In genomic region chr20:37692447-37693166, GRCh38 we compare ENCODE assay signal across 18 cellular contexts. TPM values are rescaled to one million over a fixed set of nuclear protein-coding genes. Genes with fewer than 3 reads are reported as not detected.
DNase-seq lines count a peak whose midpoint lies in the region; ATAC-seq and TF ChIP-seq lines count a peak whose summit lies in the region.
"Had no signal": no experiment of that assay in that cellular context is flagged by ENCODE, and none has a peak within 500 bp of the region (broad histone marks: within the 10 kb centered on the region; RNA-seq: fewer than 3 reads in every experiment).

No MANE protein-coding gene starts in this region.

- ATAC-seq in activated T-helper 17 cell treated with anti-CD3 and anti-CD28 coated beads, Interleukin-2, amount 50 U/mL, for 72 hours (replicated peaks): no peak
- ATAC-seq in natural killer cell: no peak
- no peak for ATAC-seq in HG03135 (IDR thresholded peaks at IDR 0.05; ENCODE audit: unreplicated experiment)
- no peak for ATAC-seq in GM18867 (IDR thresholded peaks at IDR 0.05; ENCODE audit: unreplicated experiment)
- no peak for ATAC-seq in HG03521 (IDR thresholded peaks at IDR 0.05; ENCODE audit: unreplicated experiment)

- peaks cover 4% of the 10 kb centered on the region for H3K27me3 Mint-ChIP-seq in T-helper 1 cell treated with Interleukin-12 subunit alpha and Interleukin-12 subunit beta and Interleukin-4 antibody, amounts not matched to agents 30 μg/mL and 1 μg/mL, for 36 hours (ENCODE audit: low read depth)
- H3K27me3 Mint-ChIP-seq in Caco-2 (ENCODE audit: insufficient read depth, unreplicated experiment): peaks cover 8% of the 10 kb centered on the region
- peaks cover 14% of the 10 kb centered on the region for H3K27me3 Mint-ChIP-seq in activated T-helper 17 cell treated with anti-CD3 and anti-CD28 coated beads, Interleukin-2, amount 50 U/mL, for 72 hours
- H3K27me3 Mint-ChIP-seq in natural killer cell (ENCODE audit: low read depth in 2 of 2): peaks cover 16 to 33% of the 10 kb centered on the region in 2 donors

- H3K36me3 ChIP-seq in Caco-2 (ENCODE audit: control insufficient read depth, insufficient read depth, low read length): no peaks in the 10 kb centered on the region
- H3K36me3 ChIP-seq: ascending aorta, colonic mucosa, lower lobe of right lung, thoracic aorta had no signal

- H3K9me3 Mint-ChIP-seq in T-helper 1 cell treated with Interleukin-12 subunit alpha and Interleukin-12 subunit beta and Interleukin-4 antibody, amounts not matched to agents 30 μg/mL and 1 μg/mL, for 36 hours: no peaks in the 10 kb centered on the region
- H3K9me3 Mint-ChIP-seq in Caco-2 (ENCODE audit: unreplicated experiment) (no peaks in the 10 kb centered on the region), natural killer cell (no peaks in the 10 kb centered on the region)
- H3K9me3 Mint-ChIP-seq in activated T-helper 17 cell treated with anti-CD3 and anti-CD28 coated beads, Interleukin-2, amount 50 U/mL, for 72 hours: no peaks in the 10 kb centered on the region

- no TSS peak for BruUV-seq in Caco-2 (replicated peaks; lab: Mats Ljungman, UMichigan)

- intact Hi-C loops in Caco-2 (cut with micrococcal nuclease; ENCODE audit: unreplicated experiment): loop anchor here (2.0 kb wide), 1 partner anchor 20 kb away; no protein-coding TSS in a partner anchor
- intact Hi-C loops in natural killer cell (cut with micrococcal nuclease): loop anchor here (2.0 kb wide), 1 partner anchor 298 kb away; no protein-coding TSS in a partner anchor

- no peak overlapping the region for H3K27ac Mint-ChIP-seq in T-helper 1 cell treated with Interleukin-12 subunit alpha and Interleukin-12 subunit beta and Interleukin-4 antibody, amounts not matched to agents 30 μg/mL and 1 μg/mL, for 36 hours
- H3K27ac Mint-ChIP-seq in Caco-2 (ENCODE audit: unreplicated experiment): no peak overlapping the region
- no peak overlapping the region for H3K27ac Mint-ChIP-seq in activated T-helper 17 cell treated with anti-CD3 and anti-CD28 coated beads, Interleukin-2, amount 50 U/mL, for 72 hours
- no peak overlapping the region for H3K27ac Mint-ChIP-seq in natural killer cell

- no peaks in the 10 kb centered on the region for H3K9me3 ChIP-seq in Caco-2
- H3K9me3 ChIP-seq: ascending aorta; BLaER1 treated with 17β-estradiol and CSF1 and Interleukin-3, amounts not matched to agents 10 nM and 100 nM; colonic mucosa; lower lobe of right lung; thoracic aorta had no signal

- no peak for DNase-seq in T-helper 1 cell
- no peak for DNase-seq in Caco-2
- DNase-seq in natural killer cell: no peak
- DNase-seq: activated CD4-positive, alpha-beta T cell treated with anti-CD3 and anti-CD28 coated beads, Interleukin-2, amount 50 U/mL, for 4 hours; activated effector memory CD4-positive, alpha-beta T cell treated with anti-CD3 and anti-CD28 coated beads, Interleukin-2, amount 50 U/mL, for 16 hours; colonic mucosa; DMS79; IMR-90; lower lobe of right lung; NCI-H187 treated with DMSO at 0.1 percent for 48 hours had no signal

- CTCF ChIA-PET in Caco-2 (lab: Charles Lee): no interaction called here

- peaks cover 20% of the 10 kb centered on the region for H3K4me1 Mint-ChIP-seq in T-helper 1 cell treated with Interleukin-12 subunit alpha and Interleukin-12 subunit beta and Interleukin-4 antibody, amounts not matched to agents 30 μg/mL and 1 μg/mL, for 36 hours (ENCODE audit: low read depth)
- H3K4me1 Mint-ChIP-seq in Caco-2 (ENCODE audit: low read depth, unreplicated experiment) (peaks cover 5% of the 10 kb centered on the region), natural killer cell (peaks cover 23 to 32% of the 10 kb centered on the region in 2 donors)
- H3K4me1 Mint-ChIP-seq in activated T-helper 17 cell treated with anti-CD3 and anti-CD28 coated beads, Interleukin-2, amount 50 U/mL, for 72 hours: peaks cover 28% of the 10 kb centered on the region

- peaks cover 11% of the 10 kb centered on the region for H3K4me1 ChIP-seq in Caco-2
- H3K4me1 ChIP-seq: colonic mucosa had no signal

- TF ChIP-seq CTCF in Caco-2 (IDR thresholded peaks at IDR 0.05; ENCODE audit: insufficient read depth in 1 of 2, low read depth in 1 of 2, low read length in 1 of 2, severe bottlenecking in 1 of 2, unreplicated experiment in 1 of 2) (no peak), natural killer cell (IDR thresholded peaks at IDR 0.05) (no peak)

- no peak overlapping the region for H3K4me3 ChIP-seq in Caco-2 (ENCODE audit: low read depth, low read length)

- POLR2A ChIA-PET in Caco-2 (lab: Charles Lee): no interaction called here

- H3K36me3 Mint-ChIP-seq in T-helper 1 cell treated with Interleukin-12 subunit alpha and Interleukin-12 subunit beta and Interleukin-4 antibody, amounts not matched to agents 30 μg/mL and 1 μg/mL, for 36 hours (ENCODE audit: low read depth): peaks cover 9% of the 10 kb centered on the region
- H3K36me3 Mint-ChIP-seq in Caco-2 (ENCODE audit: insufficient read depth, unreplicated experiment) (peaks cover 8% of the 10 kb centered on the region), natural killer cell (no peaks in the 10 kb centered on the region)
- H3K36me3 Mint-ChIP-seq in activated T-helper 17 cell treated with anti-CD3 and anti-CD28 coated beads, Interleukin-2, amount 50 U/mL, for 72 hours (ENCODE audit: low read depth): peaks cover 22% of the 10 kb centered on the region

- H3K4me3 Mint-ChIP-seq in T-helper 1 cell treated with Interleukin-12 subunit alpha and Interleukin-12 subunit beta and Interleukin-4 antibody, amounts not matched to agents 30 μg/mL and 1 μg/mL, for 36 hours: peak overlapping the region; percentile 50
- H3K4me3 Mint-ChIP-seq in Caco-2 (ENCODE audit: unreplicated experiment) (peak overlapping the region; percentile 92), natural killer cell (peak overlapping the region; percentile 98)
- H3K4me3 Mint-ChIP-seq in activated T-helper 17 cell treated with anti-CD3 and anti-CD28 coated beads, Interleukin-2, amount 50 U/mL, for 72 hours: peak overlapping the region; percentile 100

- no peaks in the 10 kb centered on the region for H3K27me3 ChIP-seq in Caco-2 (replicated peaks; ENCODE audit: control insufficient read depth, insufficient read depth, low read length)
- H3K27me3 ChIP-seq: ascending aorta; BLaER1 treated with 17β-estradiol and CSF1 and Interleukin-3, amounts not matched to agents 10 nM and 100 nM had no signal

RNA-seq across cellular contexts. Expression of gene CTNNBL1, which starts 1.2 kb away (rescaled TPM):
- total RNA-seq in Caco-2 (2022): 203 and 204 TPM in 2 replicates
- total RNA-seq in activated T-helper 17 cell treated with anti-CD3 and anti-CD28 coated beads, Interleukin-2, amount 50 U/mL, for 72 hours: 10 to 100 TPM; 59.0 to 91.3 TPM
- total RNA-seq in natural killer cell: 10 to 100 TPM; 59.1 to 75.6 (median 67.6) TPM

Comparison
In these comparisons a context has a peak if more than half of its experiments do, and no peak if none do; other contexts are left out.
1. H3K4me3 Mint-ChIP-seq: peak in every context shown above with its lines; median percentile 100 in activated T-helper 17 cell treated with anti-CD3 and anti-CD28 coated beads, Interleukin-2, amount 50 U/mL, for 72 hours; 98 in natural killer cell; 92 in Caco-2; 50 in T-helper 1 cell treated with Interleukin-12 subunit alpha and Interleukin-12 subunit beta and Interleukin-4 antibody, amounts not matched to agents 30 μg/mL and 1 μg/mL, for 36 hours.